1 cellular context compared by ENCODE assay signal in the genomic region with DNA sequence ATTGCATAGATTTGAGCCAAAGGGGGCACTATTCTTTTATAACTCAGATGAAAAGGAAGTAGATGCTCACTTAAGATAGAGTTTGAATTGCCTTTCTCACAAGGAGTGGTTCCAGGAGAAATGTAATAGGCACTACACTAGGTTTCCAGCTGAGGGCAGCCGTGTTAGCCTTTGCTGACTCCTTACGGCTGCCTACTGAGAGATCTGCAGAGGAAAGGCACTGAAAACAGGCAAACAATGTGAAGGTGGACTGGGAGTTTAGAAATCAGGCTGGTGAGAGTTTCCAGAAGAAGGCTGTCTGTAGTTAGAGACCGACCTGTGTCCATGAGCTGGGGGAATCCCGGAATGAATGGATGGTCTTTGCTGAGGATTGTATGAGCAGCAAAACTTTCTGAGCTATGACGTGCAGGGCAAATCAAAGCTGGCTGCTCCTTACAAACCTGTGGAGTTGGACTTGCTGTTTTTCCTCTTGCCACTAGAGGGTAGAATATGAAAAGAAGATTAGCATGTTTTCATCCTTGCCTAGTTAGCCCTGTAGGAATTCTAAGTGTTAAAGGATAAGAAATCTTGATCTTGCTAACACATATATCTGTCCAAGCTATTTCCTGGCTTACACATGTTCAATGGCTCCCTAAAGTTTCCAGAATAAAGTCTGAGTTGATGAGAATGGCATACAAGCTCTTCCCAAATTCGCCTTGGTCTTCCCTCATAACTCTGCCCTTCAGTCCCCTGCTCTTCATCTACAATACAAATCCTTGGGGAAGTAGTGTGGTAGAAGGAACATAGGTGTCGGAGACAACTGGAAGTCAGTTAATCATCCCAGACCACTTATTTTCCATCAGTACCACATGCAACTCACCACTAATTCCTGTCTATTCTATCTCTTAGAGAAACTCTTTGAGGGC.
TF ChIP-seq lines count a peak whose summit lies in the region.

No MANE protein-coding gene starts in this region.

TF ChIP-seq in HEK293, 187 proteins besides CTCF, POLR2A, EP300 and RAD21 (continued from another document):
- TF ChIP-seq ZBTB49 (tag by site-specific recombination; IDR thresholded peaks at IDR 0.05; ENCODE audit: low read depth) (no peak), TRIM28 (IDR thresholded peaks at IDR 0.05; ENCODE audit: borderline replicate concordance, low read length) (peak; percentile 87; the same call in 1 of the 2 replicates), ZNF2 (tag by site-specific recombination; IDR thresholded peaks at IDR 0.05) (0 out of 2 replicates have a peak, but pooled peaks have one; percentile 46), ZNF629 (tag by site-specific recombination; IDR thresholded peaks at IDR 0.05) (0 out of 2 replicates have a peak, but pooled peaks have one; percentile 68), ZNF600 (tag by site-specific recombination; IDR thresholded peaks at IDR 0.05) (peak; percentile 60), PRDM10 (tag by site-specific recombination; IDR thresholded peaks at IDR 0.05) (no peak), GFI1B (tag by site-specific recombination; IDR thresholded peaks at IDR 0.05) (peak; percentile 44; the same call in 1 of the 2 replicates), ZNF112 (tag by site-specific recombination; IDR thresholded peaks at IDR 0.05) (no peak), ZNF654 (tag by site-specific recombination; IDR thresholded peaks at IDR 0.05; ENCODE audit: low read depth) (peak; percentile 90), ZNF37A (tag by site-specific recombination; IDR thresholded peaks at IDR 0.05) (no peak)
